Comparison of ENCODE assay signal across 1 cellular context in the genomic region with DNA sequence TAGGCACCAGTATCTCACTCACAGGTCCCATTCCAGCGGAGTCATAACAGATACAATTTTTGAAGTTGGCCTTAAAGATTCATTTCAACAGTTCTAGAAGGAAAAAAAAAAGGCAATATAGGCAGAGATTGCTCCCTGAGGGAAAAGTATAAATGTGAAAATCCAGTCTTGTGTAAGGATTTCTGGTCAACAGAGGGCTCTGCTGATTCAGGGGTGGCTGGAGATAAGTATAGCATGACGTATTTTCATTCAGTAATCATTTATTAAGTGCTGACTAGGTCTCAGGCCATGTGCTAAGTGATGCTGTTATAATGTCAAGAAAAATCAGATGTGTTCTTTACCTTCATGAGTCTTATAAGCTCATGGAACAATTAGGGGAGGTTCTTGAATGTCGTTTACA.
A peak's percentile ranks its signal among the peaks of the same experiment; 100 is the strongest.
TF ChIP-seq lines count a peak whose summit lies in the region.

No MANE protein-coding gene starts in this region.

TF ChIP-seq in IMR-90, 13 proteins besides CTCF, POLR2A, EP300 and RAD21:
- no peak for TF ChIP-seq CHD1 (IDR thresholded peaks at IDR 0.05; ENCODE audit: low read depth, low read length)
- peak; percentile 17 for TF ChIP-seq SMC3 (IDR thresholded peaks at IDR 0.05; ENCODE audit: low read depth, low read length)
- no peak for TF ChIP-seq FOS (IDR thresholded peaks at IDR 0.05; ENCODE audit: low read depth, low read length)
